Comparison of ENCODE assay signal across 8 cellular contexts in genomic region chr7:97871659-97872024, GRCh38. TPM values are rescaled to one million over a fixed set of nuclear protein-coding genes. Genes with fewer than 3 reads are reported as not detected.
DNase-seq lines count a peak whose midpoint lies in the region; ATAC-seq, FAIRE-seq and TF ChIP-seq lines count a peak whose summit lies in the region.

No MANE protein-coding gene starts in this region.

- DNase-seq in Right ventricle myocardium superior, result no peak
- DNase-seq in left ventricle myocardium superior, result no peak
- DNase-seq in HPDE6-E6E7 (ENCODE audit: extremely low spot score), result peak; percentile 2
- DNase-seq in activated CD4-positive, alpha-beta T cell treated with anti-CD3 and anti-CD28 coated beads, Interleukin-2, amount 10 ng/mL, durations not matched to agents 7 days and 5 days, result peak; percentile 45
- DNase-seq in fibroblast of the aortic adventitia (ENCODE audit: low read depth), result no peak
- peak in 1 of 6 donors; percentile 12 for DNase-seq in pancreas
- no peak for DNase-seq in mucosa of gallbladder (ENCODE audit: low spot score)
- DNase-seq in posterior cingulate gyrus, result no peak

- ATAC-seq in Right ventricle myocardium superior (ENCODE audit: poor library complexity) (peak; percentile 26), left ventricle myocardium superior (no peak), pancreas (peak; percentile 14 to 45 (median 40))

- intact Hi-C loops in Right ventricle myocardium superior (cut with DNase I) (no loop called here), left ventricle myocardium superior (cut with micrococcal nuclease) (no loop called here), pancreas (cut with DNase I) (no loop called here), posterior cingulate gyrus (cut with DNase I) (no loop called here)

- FAIRE-seq in pancreas (lab: Jason Lieb, UNC), result no peak

- H3K4me1 Mint-ChIP-seq in activated CD4-positive, alpha-beta T cell treated with anti-CD3 and anti-CD28 coated beads, Interleukin-2, amount 10 ng/mL, durations not matched to agents 7 days and 5 days, result peaks cover 28% of the 10 kb centered on the region

- CTCF ChIA-PET in activated CD4-positive, alpha-beta T cell treated with anti-CD3 and anti-CD28 coated beads, Interleukin-2, amount 10 ng/mL, durations not matched to agents 7 days and 5 days (lab: Charles Lee), result interaction anchor here (0.6 kb wide), 2 partner anchors 111 to 573 kb away, joined by 3 read pairs; no protein-coding TSS in a partner anchor

- no peaks in the 10 kb centered on the region for H3K9me3 ChIP-seq in pancreas

- H3K9me3 Mint-ChIP-seq in activated CD4-positive, alpha-beta T cell treated with anti-CD3 and anti-CD28 coated beads, Interleukin-2, amount 10 ng/mL, durations not matched to agents 7 days and 5 days, result no peaks in the 10 kb centered on the region

- 3 to 4% methylated on average over 20 to 21 of the region's 21 CpGs for WGBS in pancreas, 2 donors

- H3K4me3 ChIP-seq in fibroblast of the aortic adventitia (ENCODE audit: low read depth, low read length) (peak overlapping the region; percentile 93), pancreas (peak overlapping the region; percentile 69 to 77 (median 71))

- H3K36me3 Mint-ChIP-seq in activated CD4-positive, alpha-beta T cell treated with anti-CD3 and anti-CD28 coated beads, Interleukin-2, amount 10 ng/mL, durations not matched to agents 7 days and 5 days (ENCODE audit: low read depth), result peaks cover 13% of the 10 kb centered on the region

- TF ChIP-seq CTCF in fibroblast of the aortic adventitia (IDR thresholded peaks at IDR 0.05; ENCODE audit: insufficient read depth, low read length), result no peak
- no peak for TF ChIP-seq CTCF in pancreas (IDR thresholded peaks at IDR 0.05)

- H3K27ac Mint-ChIP-seq in activated CD4-positive, alpha-beta T cell treated with anti-CD3 and anti-CD28 coated beads, Interleukin-2, amount 10 ng/mL, durations not matched to agents 7 days and 5 days, result peak overlapping the region; percentile 92

- POLR2A ChIA-PET in activated CD4-positive, alpha-beta T cell treated with anti-CD3 and anti-CD28 coated beads, Interleukin-2, amount 10 ng/mL, durations not matched to agents 7 days and 5 days (lab: Charles Lee), result no interaction called here

- peak overlapping the region; percentile 54 to 77 (median 68) for H3K27ac ChIP-seq in pancreas

- no peaks in the 10 kb centered on the region for H3K36me3 ChIP-seq in pancreas

- no peaks in the 10 kb centered on the region for H3K4me1 ChIP-seq in pancreas

- H3K27me3 Mint-ChIP-seq in activated CD4-positive, alpha-beta T cell treated with anti-CD3 and anti-CD28 coated beads, Interleukin-2, amount 10 ng/mL, durations not matched to agents 7 days and 5 days, result peaks cover 2% of the 10 kb centered on the region

- H3K4me3 Mint-ChIP-seq in activated CD4-positive, alpha-beta T cell treated with anti-CD3 and anti-CD28 coated beads, Interleukin-2, amount 10 ng/mL, durations not matched to agents 7 days and 5 days, result peak overlapping the region; percentile 85

- no peaks in the 10 kb centered on the region for H3K27me3 ChIP-seq in pancreas

RNA-seq across cellular contexts. Expression of gene ASNS, which starts 0.6 kb away (rescaled TPM):
- total RNA-seq in Right ventricle myocardium superior, result 4.5 TPM
- 7.5 TPM for total RNA-seq in left ventricle myocardium superior
- total RNA-seq in activated CD4-positive, alpha-beta T cell treated with anti-CD3 and anti-CD28 coated beads, Interleukin-2, amount 10 ng/mL, durations not matched to agents 7 days and 5 days, result 10 to 100 TPM; 40.6 to 46.5 TPM
- total RNA-seq in fibroblast of the aortic adventitia (ENCODE audit: low replicate concordance), result 38.4 and 154 TPM in 2 replicates
- total RNA-seq in pancreas, result 100 to 1,000 TPM in 1 of 6 donors, 10 to 100 TPM in 5; 10.3 to 232 (median 18.6) TPM
- 10 to 100 TPM; 27.5 to 91.5 TPM for polyA plus RNA-seq in pancreas
- total RNA-seq in mucosa of gallbladder, result 21.1 TPM

Comparison
In these comparisons a context has a peak if more than half of its experiments do, and no peak if none do; other contexts are left out.
1. DNase-seq: peak in HPDE6-E6E7 (single experiment) and activated CD4-positive, alpha-beta T cell treated with anti-CD3 and anti-CD28 coated beads, Interleukin-2, amount 10 ng/mL, durations not matched to agents 7 days and 5 days (single experiment); none in Right ventricle myocardium superior (single experiment), left ventricle myocardium superior (single experiment), fibroblast of the aortic adventitia (single experiment), mucosa of gallbladder (single experiment) and posterior cingulate gyrus (0 of 10).